Comparison of ENCODE assay signal across 1 cellular context in genomic region chr5:125045647-125046046, GRCh38.
TF ChIP-seq lines count a peak whose summit lies in the region.

No MANE protein-coding gene starts in this region.

TF ChIP-seq in IMR-90, 13 proteins besides CTCF, POLR2A, EP300 and RAD21 (continued from another document):
- TF ChIP-seq NFE2L2 (IDR thresholded peaks at IDR 0.05; ENCODE audit: low read depth, low read length) (no peak), CHD1 (IDR thresholded peaks at IDR 0.05; ENCODE audit: low read depth, low read length) (no peak), RCOR1 (IDR thresholded peaks at IDR 0.05; ENCODE audit: insufficient replicate concordance, low read length) (no peak), FOS (IDR thresholded peaks at IDR 0.05; ENCODE audit: low read depth, low read length) (no peak), MXI1 (IDR thresholded peaks at IDR 0.05; ENCODE audit: borderline replicate concordance, low read depth, low read length) (no peak), USF2 (IDR thresholded peaks at IDR 0.05; ENCODE audit: low read depth, low read length) (no peak)
